ENCODE assay signal across 1 cellular context in genomic region chr12:45232146-45232731, GRCh38.
TF ChIP-seq lines count a peak whose summit lies in the region.

No MANE protein-coding gene starts in this region.

TF ChIP-seq in GM12878, 131 proteins besides CTCF, POLR2A, EP300 and RAD21 (continued from another document):
- no peak for TF ChIP-seq ZBTB4 (CRISPR knock-in tag; IDR thresholded peaks at IDR 0.05)
- no peak for TF ChIP-seq IKZF2 (IDR thresholded peaks at IDR 0.05)
- no peak for TF ChIP-seq PBX3 (IDR thresholded peaks at IDR 0.05; ENCODE audit: insufficient replicate concordance, low read depth, low read length)
- TF ChIP-seq ZBTB40 (IDR thresholded peaks at IDR 0.05; ENCODE audit: borderline replicate concordance) = no peak
- TF ChIP-seq SUPT20H (IDR thresholded peaks at IDR 0.05; ENCODE audit: borderline replicate concordance, control insufficient read depth, low read depth, low read length) = no peak
- TF ChIP-seq IRF3 (IDR thresholded peaks at IDR 0.05) = no peak
- no peak for TF ChIP-seq BACH1 (IDR thresholded peaks at IDR 0.05; ENCODE audit: borderline replicate concordance)
- TF ChIP-seq RELA (IDR thresholded peaks at IDR 0.05; ENCODE audit: borderline replicate concordance, partially characterized antibody) = no peak
- no peak for TF ChIP-seq PAX5 (IDR thresholded peaks at IDR 0.05; ENCODE audit: borderline replicate concordance, low read depth, low read length)
- TF ChIP-seq BHLHE40 (IDR thresholded peaks at IDR 0.05; ENCODE audit: borderline replicate concordance in 1 of 2, low read depth in 2 of 2, low read length in 1 of 2) = no peak
- no peak for TF ChIP-seq FOXM1 (IDR thresholded peaks at IDR 0.05; ENCODE audit: low read depth, low read length)
- no peak for TF ChIP-seq BMI1 (IDR thresholded peaks at IDR 0.05; ENCODE audit: borderline replicate concordance)
- no peak for TF ChIP-seq IRF4 (IDR thresholded peaks at IDR 0.05; ENCODE audit: low read depth, low read length)
- no peak for TF ChIP-seq SREBF1 (IDR thresholded peaks at IDR 0.05; ENCODE audit: low read length)
- no peak for TF ChIP-seq SKIL (IDR thresholded peaks at IDR 0.05; ENCODE audit: low read depth, poor library complexity, severe bottlenecking)
TF ChIP-seq in GM12878: peak in this region for 0.
